1 cellular context compared by ENCODE assay signal in genomic region chr2:219495531-219496122, GRCh38.
TF ChIP-seq lines count a peak whose summit lies in the region.

No MANE protein-coding gene starts in this region.

TF ChIP-seq in K562, 482 proteins besides CTCF, POLR2A, EP300 and RAD21 (continued from another document):
- TF ChIP-seq FOXM1 (IDR thresholded peaks at IDR 0.05; ENCODE audit: low read depth): no peak
- no peak for TF ChIP-seq FOXM1 (CRISPR knock-in tag; IDR thresholded peaks at IDR 0.05; ENCODE audit: low read depth)
- TF ChIP-seq ZNF785 (CRISPR knock-in tag; IDR thresholded peaks at IDR 0.05): no peak
- TF ChIP-seq STAT6 (CRISPR knock-in tag; IDR thresholded peaks at IDR 0.05): no peak
- no peak for TF ChIP-seq SREBF2 (CRISPR knock-in tag; IDR thresholded peaks at IDR 0.05)
- no peak for TF ChIP-seq NR3C1 (CRISPR knock-in tag; IDR thresholded peaks at IDR 0.05)
TF ChIP-seq in K562: peak in this region for 29.
